In genomic region chr3:196067439-196067838, GRCh38 we compare ENCODE assay signal across 27 cellular contexts.
"Had no signal": no experiment of that assay in that cellular context is flagged by ENCODE, and none has a peak within 500 bp of the region (broad histone marks: within the 10 kb centered on the region; RNA-seq: fewer than 3 reads in every experiment).

No MANE protein-coding gene starts in this region.

- FAIRE-seq: pancreas, small intestine, urothelium cell line had no signal

- H3K9me3 Mint-ChIP-seq: natural killer cell treated with Interleukin-12 subunit alpha and Interleukin-12 subunit beta and Interleukin-15 and Interleukin-18, amount 100 ng/mL, for 72 hours; nephron progenitor cell; neural crest cell; stimulated activated effector memory CD8-positive, alpha-beta T cell treated with anti-CD3 and anti-CD28 coated beads, Interleukin-12 subunit alpha, Interleukin-12 subunit beta, amount 100 ng/mL, for 72 hours; stimulated activated naive B cell treated with anti-CD40 and anti-IgM and Interleukin-4, amounts not matched to agents 10 μg/mL and 1 μg/mL and 100 μg/mL, for 72 hours; stimulated activated naive CD8-positive, alpha-beta T cell treated with anti-CD3 and anti-CD28 coated beads, Interleukin-15, Interleukin-2, amounts not matched to agents 100 ng/mL and 50 ng/mL, for 24 hours had no signal

- H3K9me3 ChIP-seq: neutrophil, pancreas, psoas muscle, right lobe of liver, sigmoid colon, stomach, thoracic aorta, thyroid gland, tibial nerve, upper lobe of left lung, vagina had no signal

- H3K4me3 Mint-ChIP-seq: natural killer cell treated with Interleukin-12 subunit alpha and Interleukin-12 subunit beta and Interleukin-15 and Interleukin-18, amount 100 ng/mL, for 72 hours; nephron progenitor cell; neural crest cell; stimulated activated effector memory CD8-positive, alpha-beta T cell treated with anti-CD3 and anti-CD28 coated beads, Interleukin-12 subunit alpha, Interleukin-12 subunit beta, amount 100 ng/mL, for 72 hours; stimulated activated naive B cell treated with anti-CD40 and anti-IgM and Interleukin-4, amounts not matched to agents 10 μg/mL and 1 μg/mL and 100 μg/mL, for 72 hours; stimulated activated naive CD8-positive, alpha-beta T cell treated with anti-CD3 and anti-CD28 coated beads, Interleukin-15, Interleukin-2, amounts not matched to agents 100 ng/mL and 50 ng/mL, for 24 hours had no signal

- H3K27me3 Mint-ChIP-seq: natural killer cell treated with Interleukin-12 subunit alpha and Interleukin-12 subunit beta and Interleukin-15 and Interleukin-18, amount 100 ng/mL, for 72 hours; stimulated activated naive B cell treated with anti-CD40 and anti-IgM and Interleukin-4, amounts not matched to agents 10 μg/mL and 1 μg/mL and 100 μg/mL, for 72 hours; stimulated activated naive CD8-positive, alpha-beta T cell treated with anti-CD3 and anti-CD28 coated beads, Interleukin-15, Interleukin-2, amounts not matched to agents 100 ng/mL and 50 ng/mL, for 24 hours had no signal

- H3K4me1 ChIP-seq: pancreas, psoas muscle, right lobe of liver, sigmoid colon, stomach, thyroid gland, tibial nerve, upper lobe of left lung, vagina had no signal

- H3K27me3 ChIP-seq: neutrophil, pancreas, right lobe of liver, sigmoid colon, stomach, thyroid gland, tibial nerve, upper lobe of left lung, vagina had no signal

- ATAC-seq: natural killer cell treated with Interleukin-12 subunit alpha and Interleukin-12 subunit beta and Interleukin-15 and Interleukin-18, amount 100 ng/mL, for 72 hours; pancreas; psoas muscle; right cardiac atrium; right lobe of liver; stimulated activated effector memory CD8-positive, alpha-beta T cell treated with anti-CD3 and anti-CD28 coated beads, Interleukin-12 subunit alpha, Interleukin-12 subunit beta, amount 100 ng/mL, for 72 hours; stimulated activated naive B cell treated with anti-CD40 and anti-IgM and Interleukin-4, amounts not matched to agents 10 μg/mL and 1 μg/mL and 100 μg/mL, for 72 hours had no signal

- H3K4me3 ChIP-seq: pancreas, psoas muscle, right lobe of liver, sigmoid colon, stomach, thoracic aorta, thyroid gland, tibial nerve, upper lobe of left lung, vagina had no signal

- H3K4me1 Mint-ChIP-seq: nephron progenitor cell; neural crest cell; stimulated activated naive B cell treated with anti-CD40 and anti-IgM and Interleukin-4, amounts not matched to agents 10 μg/mL and 1 μg/mL and 100 μg/mL, for 72 hours had no signal

- H3K27ac ChIP-seq: neutrophil, pancreas, psoas muscle, right lobe of liver, stomach, thoracic aorta, thyroid gland, tibial nerve, upper lobe of left lung, vagina had no signal

- H3K27ac Mint-ChIP-seq: natural killer cell treated with Interleukin-12 subunit alpha and Interleukin-12 subunit beta and Interleukin-15 and Interleukin-18, amount 100 ng/mL, for 72 hours; nephron progenitor cell; stimulated activated effector memory CD8-positive, alpha-beta T cell treated with anti-CD3 and anti-CD28 coated beads, Interleukin-12 subunit alpha, Interleukin-12 subunit beta, amount 100 ng/mL, for 72 hours; stimulated activated naive B cell treated with anti-CD40 and anti-IgM and Interleukin-4, amounts not matched to agents 10 μg/mL and 1 μg/mL and 100 μg/mL, for 72 hours; stimulated activated naive CD8-positive, alpha-beta T cell treated with anti-CD3 and anti-CD28 coated beads, Interleukin-15, Interleukin-2, amounts not matched to agents 100 ng/mL and 50 ng/mL, for 24 hours had no signal

- DNase-seq: nephron progenitor cell; nucleus accumbens; pancreas; psoas muscle; right cardiac atrium; right lobe of liver; sigmoid colon; small intestine; stimulated activated CD4-positive, alpha-beta T cell treated with anti-CD3 and anti-CD28 coated beads, Interleukin-15, amount 100 ng/mL, for 24 hours; stimulated activated CD4-positive, alpha-beta T cell treated with anti-CD3 and anti-CD28 coated beads, Interleukin-2, amount 100 ng/mL, for 24 hours; stimulated activated CD4-positive, alpha-beta T cell treated with anti-CD3 and anti-CD28 coated beads, Interleukin-2, amount 100 ng/mL, for 48 hours; stimulated activated CD4-positive, alpha-beta T cell treated with anti-CD3 and anti-CD28 coated beads, Interleukin-4, amount 100 ng/mL, for 24 hours; stimulated activated naive B cell treated with anti-CD40 and anti-IgM and Interleukin-4, amounts not matched to agents 10 μg/mL and 1 μg/mL and 100 μg/mL, for 72 hours; stimulated activated naive CD4-positive, alpha-beta T cell treated with Interleukin-2 at 50 U/mL for 16 hours; stomach; thyroid gland; trophoblast cell; upper lobe of left lung had no signal
